Comparison of ENCODE assay signal across 8 cellular contexts in genomic region chrX:10098235-10098819, GRCh38. TPM values are rescaled to one million over a fixed set of nuclear protein-coding genes. Genes with fewer than 3 reads are reported as not detected.
DNase-seq lines count a peak whose midpoint lies in the region; ATAC-seq, FAIRE-seq and TF ChIP-seq lines count a peak whose summit lies in the region.

No MANE protein-coding gene starts in this region.

- DNase-seq in AG10803 (ENCODE audit: low read depth), result peak; percentile 48
- DNase-seq in activated naive CD8-positive, alpha-beta T cell treated with anti-CD3 and anti-CD28 coated beads for 36 hours, result peak; percentile 59
- peak; percentile 33 for DNase-seq in small intestine
- no peak for DNase-seq in DMS 273 (lab: John Stamatoyannopoulos, UW; ENCODE audit: unreplicated experiment)
- no peak for DNase-seq in HUDEP-2 (lab: John Stamatoyannopoulos, UW; ENCODE audit: unreplicated experiment in 76 of 76)
- DNase-seq in D341Med (ENCODE audit: low spot score), result no peak

- H3K4me3 ChIP-seq in AG10803 (ENCODE audit: low read length) (peak overlapping the region; percentile 28), small intestine (ENCODE audit: low read depth in 1 of 2, low read length in 2 of 2) (no peak overlapping the region)

- no peaks in the 10 kb centered on the region for H3K9me3 Mint-ChIP-seq in activated naive CD8-positive, alpha-beta T cell treated with anti-CD3 and anti-CD28 coated beads for 36 hours

- no peaks in the 10 kb centered on the region for H3K4me1 ChIP-seq in small intestine (ENCODE audit: control insufficient read depth in 2 of 2, insufficient read depth in 1 of 2, low read depth in 1 of 2, low read length in 1 of 2)

- no peaks in the 10 kb centered on the region for H3K9me3 ChIP-seq in small intestine (ENCODE audit: control insufficient read depth, low read depth)

- peak overlapping the region; percentile 96 for H3K27ac Mint-ChIP-seq in activated naive CD8-positive, alpha-beta T cell treated with anti-CD3 and anti-CD28 coated beads for 36 hours

- peak overlapping the region; percentile 81 for H3K4me3 Mint-ChIP-seq in activated naive CD8-positive, alpha-beta T cell treated with anti-CD3 and anti-CD28 coated beads for 36 hours

- WGBS in small intestine, 3 donors, result 34 to 73% (median 63%) methylated on average over 12 of the region's 12 CpGs

- H3K27me3 Mint-ChIP-seq in activated naive CD8-positive, alpha-beta T cell treated with anti-CD3 and anti-CD28 coated beads for 36 hours, result no peaks in the 10 kb centered on the region

- no peak for TF ChIP-seq CTCF in AG10803 (conservative IDR thresholded peaks at IDR 0.05; ENCODE audit: low read length)

- no peaks in the 10 kb centered on the region for H3K36me3 ChIP-seq in small intestine (ENCODE audit: control insufficient read depth in 2 of 2, insufficient read depth in 2 of 2, low read length in 2 of 2)

- peak overlapping the region in 1 of 2 donors; percentile 82 for H3K27ac ChIP-seq in small intestine (ENCODE audit: low read depth in 1 of 2, low read length in 1 of 2)

- peaks cover 43% of the 10 kb centered on the region for H3K4me1 Mint-ChIP-seq in activated naive CD8-positive, alpha-beta T cell treated with anti-CD3 and anti-CD28 coated beads for 36 hours

- peaks cover 28% of the 10 kb centered on the region for H3K36me3 Mint-ChIP-seq in activated naive CD8-positive, alpha-beta T cell treated with anti-CD3 and anti-CD28 coated beads for 36 hours

- peak; percentile 75 for ATAC-seq in GM19463 (IDR thresholded peaks at IDR 0.05; ENCODE audit: unreplicated experiment)
- peak; percentile 85 for ATAC-seq in HG03571 (IDR thresholded peaks at IDR 0.05; ENCODE audit: unreplicated experiment)

- H3K27me3 ChIP-seq in small intestine (ENCODE audit: control insufficient read depth in 2 of 2, insufficient read depth in 2 of 2, low read length in 2 of 2), result no peaks in the 10 kb centered on the region

- no peak for FAIRE-seq in small intestine (lab: Jason Lieb, UNC)

RNA-seq across cellular contexts. Expression of gene CLCN4, which starts 58.4 kb away (rescaled TPM):
- under 1 TPM; 0.04 to 0.38 TPM for total RNA-seq in activated naive CD8-positive, alpha-beta T cell treated with anti-CD3 and anti-CD28 coated beads for 36 hours
- polyA plus RNA-seq in small intestine, result under 1 TPM in 2 of 3 donors, not detected in 1; under 0.01 to 0.70 TPM

Comparison
In these comparisons a context has a peak if more than half of its experiments do, and no peak if none do; other contexts are left out.
1. DNase-seq: peak in AG10803 (single experiment), activated naive CD8-positive, alpha-beta T cell treated with anti-CD3 and anti-CD28 coated beads for 36 hours (single experiment) and small intestine (single experiment); none in DMS 273 (single experiment), HUDEP-2 (0 of 76) and D341Med (single experiment).